In genomic region chr10:17144757-17145156, GRCh38 we compare ENCODE assay signal across 11 cellular contexts. TPM values are rescaled to one million over a fixed set of nuclear protein-coding genes. Genes with fewer than 3 reads are reported as not detected.
A peak's percentile ranks its signal among the peaks of the same experiment; 100 is the strongest.
DNase-seq lines count a peak whose midpoint lies in the region; ATAC-seq and TF ChIP-seq lines count a peak whose summit lies in the region.
"Had no signal": no experiment of that assay in that cellular context is flagged by ENCODE, and none has a peak within 500 bp of the region (broad histone marks: within the 10 kb centered on the region; RNA-seq: fewer than 3 reads in every experiment).

No MANE protein-coding gene starts in this region.

- H3K9me3 ChIP-seq in sigmoid colon, result no peaks in the 10 kb centered on the region

- ATAC-seq in GM19025 (IDR thresholded peaks at IDR 0.05; ENCODE audit: low read depth, unreplicated experiment), result peak; percentile 63

- TF ChIP-seq CTCF in LNCaP clone FGC (IDR thresholded peaks at IDR 0.05; ENCODE audit: control insufficient read depth, extremely low read depth, insufficient read depth) (no peak), progenitor cell of endocrine pancreas (IDR thresholded peaks at IDR 0.05; ENCODE audit: unreplicated experiment) (no peak), sigmoid colon (IDR thresholded peaks at IDR 0.05) (no peak)

- no peak for TF ChIP-seq POLR2A in sigmoid colon (IDR thresholded peaks at IDR 0.05)

- DNase-seq in LNCaP clone FGC (ENCODE audit: low read depth) (no peak), progenitor cell of endocrine pancreas (ENCODE audit: low spot score, unreplicated experiment) (no peak), NCI-H1417 (lab: John Stamatoyannopoulos, UW) (no peak), hypothalamus (lab: John Stamatoyannopoulos, UW) (no peak), sigmoid colon (no peak)
- DNase-seq in activated naive CD4-positive, alpha-beta T cell treated with anti-CD3 and anti-CD28 coated beads, Interleukin-2, amount 10 ng/mL, durations not matched to agents 7 days and 5 days, result peak; percentile 62
- peak; percentile 40 for DNase-seq in stimulated activated CD4-positive, alpha-beta T cell treated with anti-CD3 and anti-CD28 coated beads, Interleukin-2, amount 100 ng/mL, for 4 hours (ENCODE audit: low read depth)
- DNase-seq: DMS153 had no signal

- H3K4me1 ChIP-seq in sigmoid colon, result no peaks in the 10 kb centered on the region
- H3K4me1 ChIP-seq: neural progenitor cell had no signal

- CTCF ChIA-PET in activated naive CD4-positive, alpha-beta T cell treated with anti-CD3 and anti-CD28 coated beads, Interleukin-2, amount 10 ng/mL, durations not matched to agents 7 days and 5 days (lab: Charles Lee), result no interaction called here

- no peaks in the 10 kb centered on the region for H3K36me3 ChIP-seq in sigmoid colon
- H3K36me3 ChIP-seq: cardiac muscle cell had no signal

- intact Hi-C loops in sigmoid colon (cut with DNase I), result no loop called here

- H3K27ac ChIP-seq in sigmoid colon, result no peak overlapping the region
- H3K27ac ChIP-seq: cardiac muscle cell, neural progenitor cell had no signal

- peak overlapping the region; percentile 20 for H3K27ac Mint-ChIP-seq in activated naive CD4-positive, alpha-beta T cell treated with anti-CD3 and anti-CD28 coated beads, Interleukin-2, amount 10 ng/mL, durations not matched to agents 7 days and 5 days
- H3K27ac Mint-ChIP-seq in progenitor cell of endocrine pancreas, result no peak overlapping the region
- H3K27ac Mint-ChIP-seq: neural progenitor cell had no signal

- no peaks in the 10 kb centered on the region for H3K27me3 Mint-ChIP-seq in activated naive CD4-positive, alpha-beta T cell treated with anti-CD3 and anti-CD28 coated beads, Interleukin-2, amount 10 ng/mL, durations not matched to agents 7 days and 5 days
- H3K27me3 Mint-ChIP-seq in progenitor cell of endocrine pancreas, result no peaks in the 10 kb centered on the region

- H3K4me3 ChIP-seq in LNCaP clone FGC (ENCODE audit: low read depth, low read length), result peak overlapping the region; percentile 25
- H3K4me3 ChIP-seq in sigmoid colon, result no peak overlapping the region
- H3K4me3 ChIP-seq: cardiac muscle cell, neural progenitor cell had no signal

- peaks cover 10% of the 10 kb centered on the region for H3K36me3 Mint-ChIP-seq in activated naive CD4-positive, alpha-beta T cell treated with anti-CD3 and anti-CD28 coated beads, Interleukin-2, amount 10 ng/mL, durations not matched to agents 7 days and 5 days
- H3K36me3 Mint-ChIP-seq in progenitor cell of endocrine pancreas (ENCODE audit: insufficient read depth), result peaks cover 6% of the 10 kb centered on the region

- H3K27me3 ChIP-seq in sigmoid colon, result no peaks in the 10 kb centered on the region
- H3K27me3 ChIP-seq: cardiac muscle cell, neural progenitor cell had no signal

- H3K4me1 Mint-ChIP-seq in activated naive CD4-positive, alpha-beta T cell treated with anti-CD3 and anti-CD28 coated beads, Interleukin-2, amount 10 ng/mL, durations not matched to agents 7 days and 5 days, result peaks cover 24% of the 10 kb centered on the region
- H3K4me1 Mint-ChIP-seq in progenitor cell of endocrine pancreas (ENCODE audit: low read depth), result peaks cover 10% of the 10 kb centered on the region

- 78% methylated on average over 5 of the region's 5 CpGs for WGBS in sigmoid colon, 2 donors

- H3K4me3 Mint-ChIP-seq in activated naive CD4-positive, alpha-beta T cell treated with anti-CD3 and anti-CD28 coated beads, Interleukin-2, amount 10 ng/mL, durations not matched to agents 7 days and 5 days, result no peak overlapping the region
- H3K4me3 Mint-ChIP-seq in progenitor cell of endocrine pancreas (ENCODE audit: low read depth), result no peak overlapping the region
- H3K4me3 Mint-ChIP-seq: neural progenitor cell had no signal

- no peaks in the 10 kb centered on the region for H3K9me3 Mint-ChIP-seq in activated naive CD4-positive, alpha-beta T cell treated with anti-CD3 and anti-CD28 coated beads, Interleukin-2, amount 10 ng/mL, durations not matched to agents 7 days and 5 days
- H3K9me3 Mint-ChIP-seq in progenitor cell of endocrine pancreas (ENCODE audit: low read depth), result no peaks in the 10 kb centered on the region

- no peak for TF ChIP-seq EP300 in sigmoid colon (IDR thresholded peaks at IDR 0.05)

RNA-seq across cellular contexts. Expression of gene CUBN, which starts 15.1 kb away (rescaled TPM):
- total RNA-seq in progenitor cell of endocrine pancreas, result 0.98 and 1.5 TPM in 2 replicates
- 1 to 10 TPM; 1.1 to 2.4 (median 1.2) TPM for total RNA-seq in sigmoid colon
- under 1 TPM in 1 of 3 donors, not detected in 2; 0.25 TPM for polyA plus RNA-seq in sigmoid colon

RNA-seq across cellular contexts. Expression of gene TRDMT1, which starts 56.7 kb away (rescaled TPM):
- total RNA-seq in progenitor cell of endocrine pancreas, result 10.4 and 14.3 TPM in 2 replicates
- total RNA-seq in sigmoid colon, result 10 to 100 TPM in 1 of 4 donors, 1 to 10 TPM in 3; 7.5 to 13.6 (median 8.4) TPM
- polyA plus RNA-seq in sigmoid colon, result 1 to 10 TPM; 1.2 to 2.3 (median 2.3) TPM

Comparison
In these comparisons a context has a peak if more than half of its experiments do, and no peak if none do; other contexts are left out.
1. DNase-seq: peak in activated naive CD4-positive, alpha-beta T cell treated with anti-CD3 and anti-CD28 coated beads, Interleukin-2, amount 10 ng/mL, durations not matched to agents 7 days and 5 days (single experiment) and stimulated activated CD4-positive, alpha-beta T cell treated with anti-CD3 and anti-CD28 coated beads, Interleukin-2, amount 100 ng/mL, for 4 hours (single experiment); none in LNCaP clone FGC (single experiment), progenitor cell of endocrine pancreas (single experiment), NCI-H1417 (0 of 3), hypothalamus (0 of 51) and sigmoid colon (single experiment).